In the genomic region with DNA sequence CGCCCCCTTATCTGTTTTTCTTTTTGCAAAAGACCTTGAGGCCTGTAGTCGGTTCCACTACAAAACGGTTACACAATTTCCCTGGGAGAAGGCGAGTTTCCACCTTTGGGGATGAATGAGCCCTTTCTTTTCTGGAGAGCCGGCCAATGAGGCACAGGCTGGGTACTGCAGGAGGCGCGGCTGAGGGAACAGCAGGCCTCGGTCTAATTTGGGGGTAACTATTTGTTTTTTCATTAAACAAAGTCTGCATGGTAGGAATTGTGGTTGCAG, we compare ENCODE assay signal across 22 cellular contexts.
A peak's percentile ranks its signal among the peaks of the same experiment; 100 is the strongest.
DNase-seq lines count a peak whose midpoint lies in the region; TF ChIP-seq lines count a peak whose summit lies in the region.
"Had no signal": no experiment of that assay in that cellular context is flagged by ENCODE, and none has a peak within 500 bp of the region (broad histone marks: within the 10 kb centered on the region; RNA-seq: fewer than 3 reads in every experiment).

No MANE protein-coding gene starts in this region.

- H3K36me3 Mint-ChIP-seq in progenitor cell of endocrine pancreas (ENCODE audit: insufficient read depth) (no peaks in the 10 kb centered on the region), osteocyte (ENCODE audit: unreplicated experiment) (no peaks in the 10 kb centered on the region)
- H3K36me3 Mint-ChIP-seq: CD8-positive, alpha-beta T cell had no signal

- peak overlapping the region; percentile 15 for H3K4me3 Mint-ChIP-seq in progenitor cell of endocrine pancreas (ENCODE audit: low read depth)
- no peak overlapping the region for H3K4me3 Mint-ChIP-seq in osteocyte (ENCODE audit: unreplicated experiment)
- H3K4me3 Mint-ChIP-seq: activated naive CD4-positive, alpha-beta T cell treated with anti-CD3 and anti-CD28 coated beads for 36 hours; CD8-positive, alpha-beta T cell had no signal

- H3K36me3 ChIP-seq in WERI-Rb-1 = no peaks in the 10 kb centered on the region; the same call in 1 of the 2 replicates
- H3K36me3 ChIP-seq: left lung, prostate gland, tibial artery had no signal

- peak overlapping the region; percentile 96 for H3K27ac ChIP-seq in WERI-Rb-1
- H3K27ac ChIP-seq: left lung, prostate gland, tibial artery had no signal

- no peak for TF ChIP-seq CTCF in WERI-Rb-1 (IDR thresholded peaks at IDR 0.05; ENCODE audit: low read depth, low read length)
- TF ChIP-seq CTCF in progenitor cell of endocrine pancreas (IDR thresholded peaks at IDR 0.05; ENCODE audit: unreplicated experiment) = no peak
- TF ChIP-seq CTCF in osteocyte (IDR thresholded peaks at IDR 0.05) = no peak

- peaks cover 3% of the 10 kb centered on the region for H3K27me3 Mint-ChIP-seq in progenitor cell of endocrine pancreas
- no peaks in the 10 kb centered on the region for H3K27me3 Mint-ChIP-seq in osteocyte (ENCODE audit: unreplicated experiment)

- H3K9me3 Mint-ChIP-seq in progenitor cell of endocrine pancreas (ENCODE audit: low read depth) (no peaks in the 10 kb centered on the region), osteocyte (ENCODE audit: unreplicated experiment) (peaks cover 23% of the 10 kb centered on the region)
- H3K9me3 Mint-ChIP-seq: activated naive CD4-positive, alpha-beta T cell treated with anti-CD3 and anti-CD28 coated beads for 36 hours; CD8-positive, alpha-beta T cell had no signal

- no peaks in the 10 kb centered on the region for H3K27me3 ChIP-seq in WERI-Rb-1 (ENCODE audit: insufficient read depth, low read depth, severe bottlenecking)
- H3K27me3 ChIP-seq: left lung, tibial artery had no signal

- peaks cover 2% of the 10 kb centered on the region for H3K9me3 ChIP-seq in WERI-Rb-1 (ENCODE audit: severe bottlenecking)
- H3K9me3 ChIP-seq: prostate gland, tibial artery had no signal

- peaks cover 57% of the 10 kb centered on the region for H3K4me1 Mint-ChIP-seq in progenitor cell of endocrine pancreas (ENCODE audit: low read depth)
- H3K4me1 Mint-ChIP-seq in osteocyte (ENCODE audit: unreplicated experiment) = no peaks in the 10 kb centered on the region

- no peak overlapping the region for H3K4me3 ChIP-seq in WERI-Rb-1 (ENCODE audit: low read depth, low read length)
- H3K4me3 ChIP-seq: left lung, prostate gland, tibial artery had no signal

- DNase-seq in ELF-1 (ENCODE audit: low read depth, low spot score) (peak; percentile 16), WERI-Rb-1 (no peak), inferior parietal cortex (ENCODE audit: extremely low spot score) (peak; percentile 60), progenitor cell of endocrine pancreas (ENCODE audit: low spot score, unreplicated experiment) (no peak), NCI-H446 treated with DMSO at 0.1 percent for 48 hours (lab: John Stamatoyannopoulos, UW) (no peak), SKM-1 treated with dmso at 0.1 percent for 144 hours (lab: John Stamatoyannopoulos, UW; ENCODE audit: unreplicated experiment) (no peak), osteocyte (ENCODE audit: extremely low spot score, unreplicated experiment) (no peak), kidney tubule cell (ENCODE audit: low spot score) (no peak)
- DNase-seq: activated naive CD4-positive, alpha-beta T cell treated with anti-CD3 and anti-CD28 coated beads for 36 hours; activated T-cell treated with anti-CD3 and anti-CD28 coated beads for 4 hours; CD8-positive, alpha-beta T cell; cortex of kidney; DMS79 treated with DMSO at 0.1 percent for 48 hours; foreskin fibroblast; left lung; MM.1S; NCI-H446; RPMI8226; stimulated activated CD4-positive, alpha-beta T cell treated with anti-CD3 and anti-CD28 coated beads, Interleukin-12 subunit alpha, Interleukin-12 subunit beta, amount 100 ng/mL, for 4 hours; SW 1271; tibial artery had no signal

- H3K27ac Mint-ChIP-seq in progenitor cell of endocrine pancreas (peak overlapping the region; percentile 91), osteocyte (ENCODE audit: unreplicated experiment) (no peak overlapping the region)
- H3K27ac Mint-ChIP-seq: activated naive CD4-positive, alpha-beta T cell treated with anti-CD3 and anti-CD28 coated beads for 36 hours; CD8-positive, alpha-beta T cell had no signal

Comparison
In these comparisons a context has a peak if more than half of its experiments do, and no peak if none do; other contexts are left out.
1. DNase-seq: peak in ELF-1 (single experiment) and inferior parietal cortex (single experiment); none in WERI-Rb-1 (single experiment), progenitor cell of endocrine pancreas (single experiment), NCI-H446 treated with DMSO at 0.1 percent for 48 hours (single experiment), SKM-1 treated with dmso at 0.1 percent for 144 hours (single experiment), osteocyte (single experiment) and kidney tubule cell (single experiment).